Comparison of ENCODE assay signal across 23 cellular contexts in genomic region chr21:38489729-38490128, GRCh38. TPM values are rescaled to one million over a fixed set of nuclear protein-coding genes. Genes with fewer than 3 reads are reported as not detected.
A peak's percentile ranks its signal among the peaks of the same experiment; 100 is the strongest.
DNase-seq lines count a peak whose midpoint lies in the region; ATAC-seq, FAIRE-seq and TF ChIP-seq lines count a peak whose summit lies in the region.
"Had no signal": no experiment of that assay in that cellular context is flagged by ENCODE, and none has a peak within 500 bp of the region (broad histone marks: within the 10 kb centered on the region; RNA-seq: fewer than 3 reads in every experiment).

No MANE protein-coding gene starts in this region.

- peak overlapping the region in 9 of 11 experiments; percentile 44 to 92 (median 79); a peak in 18 of 22 replicates for H3K27ac ChIP-seq in BLaER1 treated with 17β-estradiol and CSF1 and Interleukin-3, amounts not matched to agents 10 nM and 100 nM
- H3K27ac ChIP-seq in RWPE2 (ENCODE audit: poor library complexity, severe bottlenecking) (peak overlapping the region; percentile 89), hepatocyte (peak overlapping the region; percentile 77), neutrophil (peak overlapping the region; percentile 84)
- H3K27ac ChIP-seq: brain microvascular endothelial cell had no signal

- peak overlapping the region in 5 of 10 experiments; percentile 39 to 53 (median 43); a peak in 7 of 20 replicates for H3K4me3 ChIP-seq in BLaER1 treated with 17β-estradiol and CSF1 and Interleukin-3, amounts not matched to agents 10 nM and 100 nM
- H3K4me3 ChIP-seq in RWPE2 (ENCODE audit: severe bottlenecking) (no peak overlapping the region), hepatocyte (no peak overlapping the region), neutrophil (ENCODE audit: low read depth in 1 of 2, low read length in 1 of 2) (no peak overlapping the region)

- peak overlapping the region in 9 of 11 experiments; percentile 17 to 88 (median 60); a peak in 16 of 22 replicates for H3K9ac ChIP-seq in BLaER1 treated with 17β-estradiol and CSF1 and Interleukin-3, amounts not matched to agents 10 nM and 100 nM

- no peaks in the 10 kb centered on the region for H3K9me3 ChIP-seq in BLaER1 treated with 17β-estradiol and CSF1 and Interleukin-3, amounts not matched to agents 10 nM and 100 nM (replicated peaks in 1 of 11)
- H3K9me3 ChIP-seq in RWPE2 (ENCODE audit: severe bottlenecking) = no peaks in the 10 kb centered on the region
- H3K9me3 ChIP-seq in hepatocyte (ENCODE audit: low read depth) = no peaks in the 10 kb centered on the region
- no peaks in the 10 kb centered on the region for H3K9me3 ChIP-seq in neutrophil

- TF ChIP-seq CTCF in RWPE2 (IDR thresholded peaks at IDR 0.05; ENCODE audit: poor library complexity, severe bottlenecking) (no peak), hepatocyte (IDR thresholded peaks at IDR 0.05; ENCODE audit: poor library complexity) (no peak), neutrophil (IDR thresholded peaks at IDR 0.05) (no peak)

- no peak for FAIRE-seq in GM12892 (lab: Jason Lieb, UNC)

- H3K4me2 ChIP-seq in BLaER1 treated with 17β-estradiol and CSF1 and Interleukin-3, amounts not matched to agents 10 nM and 100 nM = peak overlapping the region; percentile 64 to 97 (median 92)
- peak overlapping the region; percentile 29 for H3K4me2 ChIP-seq in hepatocyte

- peaks cover 0 to 30% (median 0%) of the 10 kb centered on the region in 11 experiments; a peak in 4 of 22 replicates for H3K36me3 ChIP-seq in BLaER1 treated with 17β-estradiol and CSF1 and Interleukin-3, amounts not matched to agents 10 nM and 100 nM
- no peaks in the 10 kb centered on the region for H3K36me3 ChIP-seq in RWPE2 (ENCODE audit: low read depth)
- H3K36me3 ChIP-seq in hepatocyte (replicated peaks; ENCODE audit: insufficient read depth, low read depth) = no peaks in the 10 kb centered on the region
- no peaks in the 10 kb centered on the region for H3K36me3 ChIP-seq in neutrophil
- H3K36me3 ChIP-seq: brain microvascular endothelial cell had no signal

- H3K27me3 ChIP-seq in BLaER1 treated with 17β-estradiol and CSF1 and Interleukin-3, amounts not matched to agents 10 nM and 100 nM = no peaks in the 10 kb centered on the region
- H3K27me3 ChIP-seq in RWPE2 (ENCODE audit: insufficient read depth, poor library complexity, severe bottlenecking) (no peaks in the 10 kb centered on the region), hepatocyte (no peaks in the 10 kb centered on the region), neutrophil (no peaks in the 10 kb centered on the region)
- H3K27me3 ChIP-seq: brain microvascular endothelial cell had no signal

- H3K79me2 ChIP-seq in hepatocyte = no peaks in the 10 kb centered on the region

- H4K20me1 ChIP-seq in BLaER1 treated with 17β-estradiol and CSF1 and Interleukin-3, amounts not matched to agents 10 nM and 100 nM = no peaks in the 10 kb centered on the region
- no peaks in the 10 kb centered on the region for H4K20me1 ChIP-seq in hepatocyte (ENCODE audit: insufficient read depth, poor library complexity, severe bottlenecking)

- no peaks in the 10 kb centered on the region for H3K9me2 ChIP-seq in hepatocyte (replicated peaks; ENCODE audit: insufficient read depth)

- no peak overlapping the region for H2AFZ ChIP-seq in hepatocyte

- peaks cover 82 to 99% (median 95%) of the 10 kb centered on the region in 10 experiments for H3K4me1 ChIP-seq in BLaER1 treated with 17β-estradiol and CSF1 and Interleukin-3, amounts not matched to agents 10 nM and 100 nM
- peaks cover 40% of the 10 kb centered on the region for H3K4me1 ChIP-seq in RWPE2 (ENCODE audit: insufficient read depth, poor library complexity, severe bottlenecking)
- peaks cover 17% of the 10 kb centered on the region for H3K4me1 ChIP-seq in hepatocyte (ENCODE audit: insufficient read depth)
- peaks cover 94 to 97% of the 10 kb centered on the region in 2 experiments for H3K4me1 ChIP-seq in neutrophil (ENCODE audit: control insufficient read depth in 1 of 2, insufficient read depth in 1 of 2, low read depth in 1 of 2, low read length in 1 of 2)

- no peak for ATAC-seq in RWPE2 (ENCODE audit: low read depth)

- DNase-seq in RWPE2 (ENCODE audit: low spot score) (no peak), hepatocyte (ENCODE audit: low spot score) (no peak), GM12892 (ENCODE audit: insufficient read length) (no peak), DMS 273 (lab: John Stamatoyannopoulos, UW; ENCODE audit: unreplicated experiment) (no peak), anterior cingulate cortex (lab: John Stamatoyannopoulos, UW) (no peak), C1 segment of cervical spinal cord (lab: John Stamatoyannopoulos, UW) (no peak)
- DNase-seq: ACHN; activated CD4-positive, alpha-beta T cell treated with anti-CD3 and anti-CD28 coated beads, Interleukin-2, amount 50 U/mL, for 1 hour; activated naive CD8-positive, alpha-beta T cell treated with anti-CD3 and anti-CD28 coated beads, Interleukin-2, amount 10 ng/mL, durations not matched to agents 7 days and 5 days; brain microvascular endothelial cell; cortex of kidney; foreskin melanocyte; MM.1S; NCI-H1694; NCI-H2227 treated with DMSO at 0.1 percent for 48 hours; NCI-H774; nucleus accumbens; OCI-M1; retina; SIG-M5 had no signal

- no peak for TF ChIP-seq POLR2A in GM12892 (IDR thresholded peaks at IDR 0.05; ENCODE audit: low read depth, low read length)

- WGBS in hepatocyte (ENCODE audit: low lambda C conversion rate, missing lambda C conversion rate) = 84% methylated on average over 6 of the region's 6 CpGs

RNA-seq across cellular contexts. Expression of gene ERG, which starts 8.5 kb away (rescaled TPM):
- total RNA-seq in hepatocyte = 4.7 and 5.1 TPM in 2 replicates
- polyA plus RNA-seq in hepatocyte = 1.9 and 2.5 TPM in 2 replicates
- polyA plus RNA-seq in GM12892 (2012; ENCODE audit: missing spikeins) = not detected
- total RNA-seq: activated naive CD8-positive, alpha-beta T cell treated with anti-CD3 and anti-CD28 coated beads, Interleukin-2, amount 10 ng/mL, durations not matched to agents 7 days and 5 days; G401 had no signal
